In the genomic region with DNA sequence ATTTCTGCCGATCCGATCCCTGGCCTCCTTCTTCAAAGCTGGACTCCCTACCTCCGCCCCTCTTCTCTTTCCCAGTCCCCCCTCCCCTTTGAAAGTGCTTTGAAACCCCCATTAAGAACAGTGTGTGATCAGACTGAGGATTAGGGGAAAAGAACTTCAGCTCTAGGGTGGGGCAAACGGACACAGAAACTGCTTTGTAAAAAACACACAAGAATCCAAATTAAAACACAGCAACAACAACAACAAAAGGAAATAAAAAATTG, we compare ENCODE assay signal across 9 cellular contexts. TPM values are rescaled to one million over a fixed set of nuclear protein-coding genes. Genes with fewer than 3 reads are reported as not detected.
DNase-seq lines count a peak whose midpoint lies in the region; ATAC-seq and TF ChIP-seq lines count a peak whose summit lies in the region.
"Had no signal": no experiment of that assay in that cellular context is flagged by ENCODE, and none has a peak within 500 bp of the region (broad histone marks: within the 10 kb centered on the region; RNA-seq: fewer than 3 reads in every experiment).

No MANE protein-coding gene starts in this region.

- no peak overlapping the region for H3K23ac ChIP-seq in neuronal stem cell (ENCODE audit: low read depth, low read length, poor library complexity)

- ATAC-seq in HG03280 (IDR thresholded peaks at IDR 0.05; ENCODE audit: unreplicated experiment), result no peak

- H2BK12ac ChIP-seq in neuronal stem cell (ENCODE audit: low read length), result no peak overlapping the region

- H2BK5ac ChIP-seq in neuronal stem cell (ENCODE audit: low read length), result peak overlapping the region; percentile 97

- H3K4me3 ChIP-seq in BLaER1 treated with 17β-estradiol and CSF1 and Interleukin-3, amounts not matched to agents 10 nM and 100 nM, result peak overlapping the region; percentile 60 to 99 (median 92)
- H3K4me3 ChIP-seq in NT2/D1 (ENCODE audit: insufficient read length, low read depth) (peak overlapping the region; percentile 88), neuronal stem cell (ENCODE audit: low read length in 2 of 2) (peak overlapping the region; percentile 63 to 97)
- peak overlapping the region in 1 of 2 donors; percentile 9 for H3K4me3 ChIP-seq in CD4-positive, alpha-beta memory T cell (ENCODE audit: low read length in 2 of 2)

- no peak overlapping the region for H3K27ac Mint-ChIP-seq in CD4-positive, alpha-beta memory T cell
- H3K27ac Mint-ChIP-seq: IgD-negative memory B cell had no signal

- DNase-seq in NT2/D1 (ENCODE audit: low read depth, low spot score), result no peak
- peak; percentile 35 to 36 for DNase-seq in erythroblast (lab: John Stamatoyannopoulos, UW)
- DNase-seq in neuronal stem cell (ENCODE audit: low spot score), result peak; percentile 40
- no peak for DNase-seq in CD4-positive, alpha-beta memory T cell
- no peak for DNase-seq in stimulated activated CD4-positive, alpha-beta T cell treated with anti-CD3 and anti-CD28 coated beads, Interleukin-2, amount 100 ng/mL, for 48 hours
- no peak for DNase-seq in NCI-H2171 (lab: John Stamatoyannopoulos, UW)

- peaks cover 32 to 63% (median 59%) of the 10 kb centered on the region in 11 experiments; a peak in 21 of 22 replicates for H4K20me1 ChIP-seq in BLaER1 treated with 17β-estradiol and CSF1 and Interleukin-3, amounts not matched to agents 10 nM and 100 nM

- no CpG with 5 or more reads among the region's 4 CpGs for WGBS in neuronal stem cell (ENCODE audit: extremely low coverage in 2 of 2, insufficient read length in 2 of 2, insufficient replicate concordance in 1 of 2), 2 donors

- H3K14ac ChIP-seq in neuronal stem cell (ENCODE audit: low read length), result no peak overlapping the region

- no peak overlapping the region for H4K8ac ChIP-seq in neuronal stem cell (ENCODE audit: low read depth, low read length)

- H3K4me2 ChIP-seq in BLaER1 treated with 17β-estradiol and CSF1 and Interleukin-3, amounts not matched to agents 10 nM and 100 nM, result peak overlapping the region; percentile 84 to 99 (median 92)
- H3K4me2 ChIP-seq in neuronal stem cell (ENCODE audit: insufficient read depth, low read length, poor library complexity, severe bottlenecking), result no peak overlapping the region

- CTCF ChIA-PET in CD4-positive, alpha-beta memory T cell (lab: Charles Lee; ENCODE audit: partially characterized antibody), result no interaction called here

- peaks cover 0 to 6% (median 0%) of the 10 kb centered on the region in 11 experiments; a peak in 3 of 22 replicates for H3K9me3 ChIP-seq in BLaER1 treated with 17β-estradiol and CSF1 and Interleukin-3, amounts not matched to agents 10 nM and 100 nM (replicated peaks in 1 of 11)
- no peaks in the 10 kb centered on the region for H3K9me3 ChIP-seq in NT2/D1 (ENCODE audit: insufficient read depth, low read length)
- no peaks in the 10 kb centered on the region for H3K9me3 ChIP-seq in neuronal stem cell (replicated peaks in 1 of 2; ENCODE audit: control insufficient read depth in 2 of 2, insufficient read depth in 1 of 2, low read depth in 1 of 2, low read length in 2 of 2)
- no peaks in the 10 kb centered on the region for H3K9me3 ChIP-seq in CD4-positive, alpha-beta memory T cell (ENCODE audit: control insufficient read depth in 1 of 2, low read length in 2 of 2)

- no peaks in the 10 kb centered on the region; a peak in 1 of 22 replicates for H3K27me3 ChIP-seq in BLaER1 treated with 17β-estradiol and CSF1 and Interleukin-3, amounts not matched to agents 10 nM and 100 nM
- peaks cover 10% of the 10 kb centered on the region for H3K27me3 ChIP-seq in NT2/D1 (ENCODE audit: insufficient read depth, insufficient read length)
- H3K27me3 ChIP-seq in neuronal stem cell (ENCODE audit: control insufficient read depth in 3 of 3, insufficient read depth in 3 of 3, low read depth in 1 of 3, low read length in 3 of 3), result no peaks in the 10 kb centered on the region
- H3K27me3 ChIP-seq in CD4-positive, alpha-beta memory T cell (ENCODE audit: insufficient read depth, low read length), result peaks cover 24% of the 10 kb centered on the region

- H2BK15ac ChIP-seq in neuronal stem cell (ENCODE audit: low read length), result no peak overlapping the region

- no peak overlapping the region for H2AFZ ChIP-seq in neuronal stem cell (ENCODE audit: low read length)

- H4K91ac ChIP-seq in neuronal stem cell (ENCODE audit: low read depth, low read length, poor library complexity), result no peak overlapping the region

- H2BK120ac ChIP-seq in neuronal stem cell (ENCODE audit: low read depth, low read length), result peak overlapping the region; percentile 98

- H3K18ac ChIP-seq in neuronal stem cell (ENCODE audit: low read length), result peak overlapping the region; percentile 99

- no peak overlapping the region for H3K4me3 Mint-ChIP-seq in CD4-positive, alpha-beta memory T cell
- H3K4me3 Mint-ChIP-seq: IgD-negative memory B cell had no signal

- H3K9me3 Mint-ChIP-seq in CD4-positive, alpha-beta memory T cell, result peaks cover 0 to 2% (median 0%) of the 10 kb centered on the region in 8 donors
- H3K9me3 Mint-ChIP-seq: IgD-negative memory B cell had no signal

- H3K4me1 Mint-ChIP-seq in CD4-positive, alpha-beta memory T cell, result peaks cover 9 to 28% (median 19%) of the 10 kb centered on the region in 4 donors

- H3K79me1 ChIP-seq in neuronal stem cell (ENCODE audit: low read depth, low read length), result no peaks in the 10 kb centered on the region

- no peak for TF ChIP-seq POLR2A in erythroblast (IDR thresholded peaks at IDR 0.05; ENCODE audit: low read length)

- H3K36me3 ChIP-seq in BLaER1 treated with 17β-estradiol and CSF1 and Interleukin-3, amounts not matched to agents 10 nM and 100 nM, result peaks cover 12 to 40% (median 33%) of the 10 kb centered on the region in 11 experiments; a peak in 21 of 22 replicates
- H3K36me3 ChIP-seq in NT2/D1 (ENCODE audit: insufficient read depth, insufficient read length, low read length), result peaks cover 33% of the 10 kb centered on the region
- peaks cover 12 to 53% of the 10 kb centered on the region in 2 donors for H3K36me3 ChIP-seq in neuronal stem cell (replicated peaks in 1 of 2; ENCODE audit: control insufficient read depth in 2 of 2, insufficient read depth in 2 of 2, low read length in 2 of 2)
- H3K36me3 ChIP-seq in CD4-positive, alpha-beta memory T cell (ENCODE audit: insufficient read depth, low read length), result no peaks in the 10 kb centered on the region

- intact Hi-C loops in CD4-positive, alpha-beta memory T cell (cut with micrococcal nuclease), result no loop called here

- H3K27me3 Mint-ChIP-seq in CD4-positive, alpha-beta memory T cell, result peaks cover 17 to 18% of the 10 kb centered on the region in 2 donors

- no peaks in the 10 kb centered on the region for H3K36me3 Mint-ChIP-seq in CD4-positive, alpha-beta memory T cell
- H3K36me3 Mint-ChIP-seq: IgD-negative memory B cell had no signal

- peak overlapping the region; percentile 76 to 98 (median 96) for H3K27ac ChIP-seq in BLaER1 treated with 17β-estradiol and CSF1 and Interleukin-3, amounts not matched to agents 10 nM and 100 nM
- H3K27ac ChIP-seq in neuronal stem cell (replicated peaks; ENCODE audit: low read length), result peak overlapping the region; percentile 100
- H3K27ac ChIP-seq in CD4-positive, alpha-beta memory T cell (ENCODE audit: low read depth, low read length), result no peak overlapping the region

- H2AK5ac ChIP-seq in neuronal stem cell (ENCODE audit: low read depth, low read length), result no peak overlapping the region

- H3K4ac ChIP-seq in neuronal stem cell (ENCODE audit: low read length), result no peak overlapping the region

- POLR2A ChIA-PET in CD4-positive, alpha-beta memory T cell (lab: Charles Lee; ENCODE audit: partially characterized antibody), result no interaction called here

- H3K4me1 ChIP-seq in BLaER1 treated with 17β-estradiol and CSF1 and Interleukin-3, amounts not matched to agents 10 nM and 100 nM, result peaks cover 32 to 47% (median 36%) of the 10 kb centered on the region in 10 experiments
- peaks cover 7% of the 10 kb centered on the region for H3K4me1 ChIP-seq in NT2/D1 (ENCODE audit: insufficient read depth, insufficient read length)
- peaks cover 10 to 16% of the 10 kb centered on the region in 2 donors for H3K4me1 ChIP-seq in neuronal stem cell (ENCODE audit: control insufficient read depth in 2 of 2, insufficient read depth in 1 of 2, low read depth in 1 of 2, low read length in 2 of 2)
- H3K4me1 ChIP-seq in CD4-positive, alpha-beta memory T cell (ENCODE audit: insufficient read depth, low read length), result peaks cover 38% of the 10 kb centered on the region

- peak overlapping the region; percentile 82 to 99 (median 96) for H3K9ac ChIP-seq in BLaER1 treated with 17β-estradiol and CSF1 and Interleukin-3, amounts not matched to agents 10 nM and 100 nM
- H3K9ac ChIP-seq in NT2/D1 (ENCODE audit: insufficient read length, low read depth), result peak overlapping the region; percentile 88
- H3K9ac ChIP-seq in neuronal stem cell (ENCODE audit: low read depth, low read length, poor library complexity), result no peak overlapping the region

RNA-seq across cellular contexts. Expression of a gene that starts 1.4 kb away (rescaled TPM):
- 98.8 TPM for polyA plus RNA-seq in neuronal stem cell (2013, experiment 1 of 2)
- 98.5 TPM for polyA plus RNA-seq in neuronal stem cell (2013, experiment 2 of 2)
- total RNA-seq in CD4-positive, alpha-beta memory T cell, result under 1 TPM; 0.38 to 0.42 TPM
- polyA plus RNA-seq in CD4-positive, alpha-beta memory T cell, result not detected
- polyA plus RNA-seq: IgD-negative memory B cell had no signal

Comparison
In these comparisons a context has a peak if more than half of its experiments do, and no peak if none do; other contexts are left out.
1. DNase-seq: peak in erythroblast (2 of 2) and neuronal stem cell (single experiment); none in NT2/D1 (single experiment), CD4-positive, alpha-beta memory T cell (0 of 5), stimulated activated CD4-positive, alpha-beta T cell treated with anti-CD3 and anti-CD28 coated beads, Interleukin-2, amount 100 ng/mL, for 48 hours (0 of 2) and NCI-H2171 (single experiment).